In the genomic region with DNA sequence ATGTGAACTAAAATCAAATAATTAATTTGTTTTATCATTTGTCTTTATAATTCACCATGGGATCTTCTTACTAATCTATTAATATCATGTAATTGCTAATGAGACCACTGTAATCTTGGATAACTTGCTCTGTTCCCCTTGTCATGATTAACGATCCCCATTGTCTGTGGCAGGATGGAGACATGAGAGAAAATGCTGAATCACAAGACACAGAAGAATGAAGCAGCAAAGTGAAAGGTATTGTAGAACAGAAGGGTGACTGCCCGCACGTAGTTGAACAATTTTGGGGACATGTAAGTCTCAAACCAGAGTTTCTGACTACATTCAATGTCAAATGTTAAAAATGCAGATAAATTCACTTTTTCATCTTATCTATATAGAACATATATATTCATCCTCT, we compare ENCODE assay signal across 17 cellular contexts.
"Had no signal": no experiment of that assay in that cellular context is flagged by ENCODE, and none has a peak within 500 bp of the region (broad histone marks: within the 10 kb centered on the region; RNA-seq: fewer than 3 reads in every experiment).

No MANE protein-coding gene starts in this region.

- H3K27me3 ChIP-seq: right lobe of liver, spleen, tibial nerve had no signal

- H3K36me3 ChIP-seq: prostate gland, right lobe of liver, spleen, tibial nerve had no signal

- H3K4me1 ChIP-seq: prostate gland, right lobe of liver, spleen, tibial nerve had no signal

- H3K27me3 Mint-ChIP-seq: activated CD4-positive, alpha-beta memory T cell treated with anti-CD3 and anti-CD28 coated beads, Interleukin-2, amount 10 ng/mL, durations not matched to agents 7 days and 5 days; stimulated activated naive B cell treated with anti-CD40 and anti-IgM and Interleukin-4, amounts not matched to agents 10 μg/mL and 1 μg/mL and 100 μg/mL, for 72 hours had no signal

- H3K36me3 Mint-ChIP-seq: stimulated activated naive B cell treated with anti-CD40 and anti-IgM and Interleukin-4, amounts not matched to agents 10 μg/mL and 1 μg/mL and 100 μg/mL, for 72 hours had no signal

- H3K4me1 Mint-ChIP-seq: activated CD4-positive, alpha-beta memory T cell treated with anti-CD3 and anti-CD28 coated beads, Interleukin-2, amount 10 ng/mL, durations not matched to agents 7 days and 5 days; nephron; stimulated activated naive B cell treated with anti-CD40 and anti-IgM and Interleukin-4, amounts not matched to agents 10 μg/mL and 1 μg/mL and 100 μg/mL, for 72 hours had no signal

- H3K4me3 ChIP-seq: prostate gland, right lobe of liver, spleen, tibial nerve had no signal

- H3K4me3 Mint-ChIP-seq: activated CD4-positive, alpha-beta memory T cell treated with anti-CD3 and anti-CD28 coated beads, Interleukin-2, amount 10 ng/mL, durations not matched to agents 7 days and 5 days; activated T-cell treated with anti-CD3 and anti-CD28 coated beads, Interleukin-2, amount 50 U/mL, for 72 hours; nephron; stimulated activated naive B cell treated with anti-CD40 and anti-IgM and Interleukin-4, amounts not matched to agents 10 μg/mL and 1 μg/mL and 100 μg/mL, for 72 hours had no signal

- H3K9me3 ChIP-seq: prostate gland, right lobe of liver, spleen, tibial nerve had no signal

- H3K27ac ChIP-seq: epithelial cell of prostate, prostate gland, right lobe of liver, spleen, tibial nerve had no signal

- H3K9me3 Mint-ChIP-seq: nephron; stimulated activated naive B cell treated with anti-CD40 and anti-IgM and Interleukin-4, amounts not matched to agents 10 μg/mL and 1 μg/mL and 100 μg/mL, for 72 hours had no signal

- H3K27ac Mint-ChIP-seq: activated CD4-positive, alpha-beta memory T cell treated with anti-CD3 and anti-CD28 coated beads, Interleukin-2, amount 10 ng/mL, durations not matched to agents 7 days and 5 days; activated T-cell treated with anti-CD3 and anti-CD28 coated beads, Interleukin-2, amount 50 U/mL, for 72 hours; nephron; stimulated activated naive B cell treated with anti-CD40 and anti-IgM and Interleukin-4, amounts not matched to agents 10 μg/mL and 1 μg/mL and 100 μg/mL, for 72 hours had no signal

- DNase-seq: activated CD4-positive, alpha-beta memory T cell treated with anti-CD3 and anti-CD28 coated beads, Interleukin-2, amount 10 ng/mL, durations not matched to agents 7 days and 5 days; activated CD4-positive, alpha-beta T cell treated with anti-CD3 and anti-CD28 coated beads for 1 hour; activated naive CD4-positive, alpha-beta T cell treated with Interleukin-2 at 50 U/mL for 16 hours; activated T-cell treated with anti-CD3 and anti-CD28 coated beads, Interleukin-2, amount 50 U/mL, for 72 hours; central memory CD4-positive, alpha-beta T cell; effector memory CD4-positive, alpha-beta T cell; left ventricle myocardium superior; mesenchymal stem cell; occipital lobe; right lobe of liver; spleen; stimulated activated CD4-positive, alpha-beta T cell treated with anti-CD3 and anti-CD28 coated beads, Interleukin-2, amount 100 ng/mL, for 24 hours; stimulated activated naive B cell treated with anti-CD40 and anti-IgM and Interleukin-4, amounts not matched to agents 10 μg/mL and 1 μg/mL and 100 μg/mL, for 72 hours had no signal
